In genomic region chr13:113327766-113328391, GRCh38 we compare ENCODE assay signal across 24 cellular contexts. TPM values are rescaled to one million over a fixed set of nuclear protein-coding genes. Genes with fewer than 3 reads are reported as not detected.
DNase-seq lines count a peak whose midpoint lies in the region; ATAC-seq and TF ChIP-seq lines count a peak whose summit lies in the region.
"Had no signal": no experiment of that assay in that cellular context is flagged by ENCODE, and none has a peak within 500 bp of the region (broad histone marks: within the 10 kb centered on the region; RNA-seq: fewer than 3 reads in every experiment).

No MANE protein-coding gene starts in this region.

- H3K36me3 ChIP-seq in transverse colon: peaks cover 0 to 12% (median 6%) of the 10 kb centered on the region in 4 donors
- H3K36me3 ChIP-seq: uterus had no signal

- POLR2A ChIA-PET in activated CD8-positive, alpha-beta T cell treated with anti-CD3 and anti-CD28 coated beads for 36 hours (lab: Charles Lee): no interaction called here

- peaks cover 6% of the 10 kb centered on the region for H3K4me1 Mint-ChIP-seq in activated CD8-positive, alpha-beta T cell treated with anti-CD3 and anti-CD28 coated beads for 36 hours (ENCODE audit: low read depth)

- in situ Hi-C loops in transverse colon (cut with MboI; ENCODE audit: low pct_ligation_motif_present in 1 of 4, low pct_unique_long_range_greater_than_20kb in 1 of 4, low sequenced_read_pairs in 3 of 4): no loop called here

- CTCF ChIA-PET in activated CD8-positive, alpha-beta T cell treated with anti-CD3 and anti-CD28 coated beads for 36 hours (lab: Charles Lee): interaction anchor here (0.8 kb wide), 1 partner anchor 385 kb away, joined by 3 read pairs; no protein-coding TSS in a partner anchor

- no peaks in the 10 kb centered on the region for H3K36me3 Mint-ChIP-seq in activated naive CD4-positive, alpha-beta T cell treated with anti-CD3 and anti-CD28 coated beads, Interleukin-2, amount 50 U/mL, for 72 hours
- H3K36me3 Mint-ChIP-seq in activated CD8-positive, alpha-beta T cell treated with anti-CD3 and anti-CD28 coated beads for 36 hours (ENCODE audit: low read depth): peaks cover 11% of the 10 kb centered on the region

- H3K9me3 ChIP-seq in right cardiac atrium (ENCODE audit: control insufficient read depth, low read length): no peaks in the 10 kb centered on the region
- no peaks in the 10 kb centered on the region for H3K9me3 ChIP-seq in transverse colon
- H3K9me3 ChIP-seq: body of pancreas, esophagus muscularis mucosa, prostate gland, uterus had no signal

- no peaks in the 10 kb centered on the region for H3K9me3 Mint-ChIP-seq in activated naive CD4-positive, alpha-beta T cell treated with anti-CD3 and anti-CD28 coated beads, Interleukin-2, amount 50 U/mL, for 72 hours
- H3K9me3 Mint-ChIP-seq in activated CD8-positive, alpha-beta T cell treated with anti-CD3 and anti-CD28 coated beads for 36 hours: no peaks in the 10 kb centered on the region
- H3K9me3 Mint-ChIP-seq: CD8-positive, alpha-beta T cell; stimulated activated naive CD8-positive, alpha-beta T cell treated with anti-CD3 and anti-CD28 coated beads, Interleukin-15, Interleukin-2, amounts not matched to agents 100 ng/mL and 50 ng/mL, for 24 hours had no signal

- H3K4me3 ChIP-seq in right cardiac atrium (ENCODE audit: low read length): no peak overlapping the region
- no peak overlapping the region for H3K4me3 ChIP-seq in transverse colon
- H3K4me3 ChIP-seq: body of pancreas, dorsolateral prefrontal cortex, esophagus muscularis mucosa, prostate gland, uterus had no signal

- H3K27me3 ChIP-seq in right cardiac atrium (ENCODE audit: control insufficient read depth, insufficient read depth): no peaks in the 10 kb centered on the region
- H3K27me3 ChIP-seq in transverse colon: no peaks in the 10 kb centered on the region
- H3K27me3 ChIP-seq: body of pancreas, esophagus muscularis mucosa, uterus had no signal

- intact Hi-C loops in activated CD8-positive, alpha-beta T cell treated with anti-CD3 and anti-CD28 coated beads for 36 hours (cut with micrococcal nuclease): no loop called here
- intact Hi-C loops in right cardiac atrium (cut with DNase I): no loop called here
- intact Hi-C loops in transverse colon (cut with DNase I; ENCODE audit: low total_unique reads): loop anchor here (1.0 kb wide), 1 partner anchor 40 kb away; no protein-coding TSS in a partner anchor

- DNase-seq in activated naive CD4-positive, alpha-beta T cell treated with anti-CD3 and anti-CD28 coated beads, Interleukin-2, amount 50 U/mL, for 72 hours (ENCODE audit: low spot score in 2 of 2): no peak
- DNase-seq in activated naive CD4-positive, alpha-beta T cell (lab: John Stamatoyannopoulos, UW): no peak
- DNase-seq in activated CD8-positive, alpha-beta T cell treated with anti-CD3 and anti-CD28 coated beads for 36 hours: peak; percentile 15
- DNase-seq in right cardiac atrium: peak in 1 of 3 donors; percentile 40
- DNase-seq in transverse colon: no peak
- no peak for DNase-seq in NCI-H2081 (lab: John Stamatoyannopoulos, UW)
- no peak for DNase-seq in RKO (ENCODE audit: low spot score)
- DNase-seq: ACHN; activated CD4-positive, alpha-beta T cell treated with anti-CD3 and anti-CD28 coated beads for 4 hours; body of pancreas; CD8-positive, alpha-beta T cell; dorsolateral prefrontal cortex; naive thymus-derived CD4-positive, alpha-beta T cell; NCI-H187; NCI-H510A treated with DMSO at 0.1 percent for 48 hours; stimulated activated CD4-positive, alpha-beta T cell treated with anti-CD3 and anti-CD28 coated beads, Interleukin-12 subunit alpha, Interleukin-12 subunit beta, amount 100 ng/mL, for 4 hours; T1000; uterus had no signal

- H3K27ac ChIP-seq in right cardiac atrium (ENCODE audit: low read length) (peak overlapping the region; percentile 63), transverse colon (no peak overlapping the region)
- H3K27ac ChIP-seq: body of pancreas, esophagus muscularis mucosa, uterus had no signal

- 60% methylated on average over 20 of the region's 20 CpGs for WGBS in right cardiac atrium
- 71% methylated on average over 18 of the region's 20 CpGs; no CpG with 5 or more reads in 1 of the 2 donors for WGBS in transverse colon (ENCODE audit: low coverage in 1 of 2), 2 donors

- no peaks in the 10 kb centered on the region for H3K27me3 Mint-ChIP-seq in activated CD8-positive, alpha-beta T cell treated with anti-CD3 and anti-CD28 coated beads for 36 hours
- H3K27me3 Mint-ChIP-seq: activated naive CD8-positive, alpha-beta T cell; naive thymus-derived CD4-positive, alpha-beta T cell; stimulated activated naive CD8-positive, alpha-beta T cell treated with anti-CD3 and anti-CD28 coated beads, Interleukin-15, Interleukin-2, amounts not matched to agents 100 ng/mL and 50 ng/mL, for 24 hours had no signal

- no peak for TF ChIP-seq EP300 in transverse colon (IDR thresholded peaks at IDR 0.05; ENCODE audit: low read depth)

- peak; percentile 6 for TF ChIP-seq POLR2A in transverse colon (IDR thresholded peaks at IDR 0.05)

- TF ChIP-seq CTCF in activated CD8-positive, alpha-beta T cell treated with anti-CD3 and anti-CD28 coated beads for 36 hours (IDR thresholded peaks at IDR 0.05): no peak
- no peak for TF ChIP-seq CTCF in transverse colon (IDR thresholded peaks at IDR 0.05)

- peak; percentile 18 for ATAC-seq in activated naive CD4-positive, alpha-beta T cell treated with anti-CD3 and anti-CD28 coated beads, Interleukin-2, amount 50 U/mL, for 72 hours
- no peak for ATAC-seq in activated CD8-positive, alpha-beta T cell treated with anti-CD3 and anti-CD28 coated beads for 36 hours
- ATAC-seq in right cardiac atrium (peak; percentile 27 to 46), HG02763 (IDR thresholded peaks at IDR 0.05; ENCODE audit: unreplicated experiment) (no peak)
- ATAC-seq: body of pancreas; CD8-positive, alpha-beta T cell; naive thymus-derived CD4-positive, alpha-beta T cell had no signal

- no peak overlapping the region for H3K27ac Mint-ChIP-seq in activated naive CD4-positive, alpha-beta T cell treated with anti-CD3 and anti-CD28 coated beads, Interleukin-2, amount 50 U/mL, for 72 hours
- H3K27ac Mint-ChIP-seq in activated CD8-positive, alpha-beta T cell treated with anti-CD3 and anti-CD28 coated beads for 36 hours: no peak overlapping the region
- H3K27ac Mint-ChIP-seq: activated naive CD8-positive, alpha-beta T cell; CD8-positive, alpha-beta T cell; stimulated activated naive CD8-positive, alpha-beta T cell treated with anti-CD3 and anti-CD28 coated beads, Interleukin-15, Interleukin-2, amounts not matched to agents 100 ng/mL and 50 ng/mL, for 24 hours had no signal

- H3K4me3 Mint-ChIP-seq in activated CD8-positive, alpha-beta T cell treated with anti-CD3 and anti-CD28 coated beads for 36 hours: no peak overlapping the region
- H3K4me3 Mint-ChIP-seq: activated naive CD8-positive, alpha-beta T cell; CD8-positive, alpha-beta T cell; naive thymus-derived CD4-positive, alpha-beta T cell; stimulated activated naive CD8-positive, alpha-beta T cell treated with anti-CD3 and anti-CD28 coated beads, Interleukin-15, Interleukin-2, amounts not matched to agents 100 ng/mL and 50 ng/mL, for 24 hours had no signal

- H3K4me1 ChIP-seq in right cardiac atrium (ENCODE audit: control insufficient read depth, insufficient read depth, low read length) (no peaks in the 10 kb centered on the region), transverse colon (no peaks in the 10 kb centered on the region)
- H3K4me1 ChIP-seq: body of pancreas, esophagus muscularis mucosa, uterus had no signal

RNA-seq across cellular contexts. Expression of gene LAMP1, which starts 30.8 kb away (rescaled TPM):
- 10 to 100 TPM; 43.5 to 68.6 TPM for total RNA-seq in activated naive CD4-positive, alpha-beta T cell treated with anti-CD3 and anti-CD28 coated beads, Interleukin-2, amount 50 U/mL, for 72 hours
- 10 to 100 TPM; 37.0 to 42.6 TPM for total RNA-seq in activated CD8-positive, alpha-beta T cell treated with anti-CD3 and anti-CD28 coated beads for 36 hours
- total RNA-seq in right cardiac atrium (100 to 1,000 TPM; 107 to 115 (median 111) TPM), transverse colon (100 to 1,000 TPM in 2 of 4 donors, 10 to 100 TPM in 2; 69.5 to 149 (median 103) TPM)
- polyA plus RNA-seq in right cardiac atrium: 70.1 TPM

RNA-seq across cellular contexts. Expression of gene GRTP1, which starts 36.1 kb away (rescaled TPM):
- under 1 TPM in 1 of 2 donors, not detected in 1; 0.95 TPM for total RNA-seq in activated naive CD4-positive, alpha-beta T cell treated with anti-CD3 and anti-CD28 coated beads, Interleukin-2, amount 50 U/mL, for 72 hours
- total RNA-seq in activated CD8-positive, alpha-beta T cell treated with anti-CD3 and anti-CD28 coated beads for 36 hours: not detected
- total RNA-seq in right cardiac atrium: 1 to 10 TPM; 1.4 to 2.3 (median 1.8) TPM
- 1.5 TPM for polyA plus RNA-seq in right cardiac atrium
- total RNA-seq in transverse colon: 100 to 1,000 TPM in 2 of 4 donors, 10 to 100 TPM in 2; 56.0 to 193 (median 93.5) TPM
- total RNA-seq: CD8-positive, alpha-beta T cell; glomerular endothelial cell had no signal

Comparison
In these comparisons a context has a peak if more than half of its experiments do, and no peak if none do; other contexts are left out.
1. ATAC-seq: peak in activated naive CD4-positive, alpha-beta T cell treated with anti-CD3 and anti-CD28 coated beads, Interleukin-2, amount 50 U/mL, for 72 hours (2 of 2) and right cardiac atrium (2 of 2); none in activated CD8-positive, alpha-beta T cell treated with anti-CD3 and anti-CD28 coated beads for 36 hours (single experiment) and HG02763 (single experiment).
2. RNA of gene GRTP1, which starts 36.1 kb away (total RNA-seq): 56.0 to 193 TPM in transverse colon; 1.4 to 2.3 TPM in right cardiac atrium, 0.95 TPM in activated naive CD4-positive, alpha-beta T cell treated with anti-CD3 and anti-CD28 coated beads, Interleukin-2, amount 50 U/mL, for 72 hours and not detected in activated CD8-positive, alpha-beta T cell treated with anti-CD3 and anti-CD28 coated beads for 36 hours; every median in the first group is over 10 times any median in the second.